12 cellular contexts compared by ENCODE assay signal in the genomic region with DNA sequence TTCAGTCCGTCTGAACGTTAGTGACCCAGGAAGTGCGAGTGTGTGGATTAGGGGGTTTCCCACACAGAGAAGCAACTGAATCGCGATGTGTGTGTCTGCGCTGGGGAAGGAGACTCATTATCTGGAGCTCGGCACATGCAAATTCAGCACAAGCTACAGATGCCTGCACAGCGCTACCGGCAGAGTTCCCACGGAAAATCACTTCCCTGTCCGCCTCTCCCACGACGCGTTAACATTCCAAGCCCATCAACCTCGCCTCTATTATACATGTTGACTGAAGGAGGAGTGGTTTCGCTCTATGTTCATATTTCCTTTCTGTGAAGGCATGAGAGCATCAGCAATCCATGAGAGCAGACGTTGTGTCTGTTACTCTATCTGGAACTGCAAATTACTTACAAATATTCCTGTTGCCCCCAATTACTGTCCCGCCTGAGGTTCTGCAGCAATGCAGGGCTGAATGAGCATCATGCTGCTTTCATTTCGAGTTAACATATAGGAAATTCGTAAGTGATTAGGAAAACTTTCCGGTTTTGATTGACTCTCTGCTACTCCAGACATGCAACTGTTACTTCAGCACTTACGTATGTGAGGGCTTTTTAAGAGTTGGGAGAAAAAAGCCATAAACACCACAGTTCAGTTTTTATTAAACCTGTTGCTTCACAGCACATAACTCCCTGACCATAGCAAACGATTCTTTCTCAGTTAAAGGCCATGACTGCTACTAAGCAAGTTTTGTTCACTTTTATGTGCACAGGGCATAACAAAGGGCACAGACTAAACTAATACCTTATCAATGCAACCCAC. TPM values are rescaled to one million over a fixed set of nuclear protein-coding genes. Genes with fewer than 3 reads are reported as not detected.
DNase-seq lines count a peak whose midpoint lies in the region; ATAC-seq, FAIRE-seq and TF ChIP-seq lines count a peak whose summit lies in the region.
"Had no signal": no experiment of that assay in that cellular context is flagged by ENCODE, and none has a peak within 500 bp of the region (broad histone marks: within the 10 kb centered on the region; RNA-seq: fewer than 3 reads in every experiment).

No MANE protein-coding gene starts in this region.

- peaks cover 12% of the 10 kb centered on the region for H3K4me1 Mint-ChIP-seq in mesothelial cell of epicardium
- H3K4me1 Mint-ChIP-seq in stimulated activated effector memory CD8-positive, alpha-beta T cell treated with anti-CD3 and anti-CD28 coated beads, Interleukin-12 subunit alpha, Interleukin-12 subunit beta, amount 100 ng/mL, for 72 hours = no peaks in the 10 kb centered on the region
- H3K4me1 Mint-ChIP-seq: activated CD4-positive, alpha-beta T cell treated with anti-CD3 and anti-CD28 coated beads, Interleukin-2, amount 10 ng/mL, durations not matched to agents 24 days and 14 days had no signal

- no peak for TF ChIP-seq RAD21 in H1 (IDR thresholded peaks at IDR 0.05 in 1 of 2, conservative IDR thresholded peaks at IDR 0.05 in 1 of 2; ENCODE audit: low read depth in 2 of 2, low read length in 2 of 2)

- 81% methylated on average over 23 of the region's 23 CpGs; no CpG with 5 or more reads in 1 of the 2 experiments for WGBS in H1 (ENCODE audit: extremely low coverage in 1 of 2, insufficient coverage in 1 of 2, insufficient read length in 1 of 2, insufficient replicate concordance in 2 of 2, low coverage in 1 of 2, low lambda C conversion rate in 2 of 2, missing lambda C conversion rate in 1 of 2), 2 experiments
- WGBS in upper lobe of left lung, 2 donors = 47 to 52% methylated on average over 23 of the region's 23 CpGs
- 57 to 73% (median 63%) methylated on average over 23 of the region's 23 CpGs for WGBS in spleen, 5 donors

- no peaks in the 10 kb centered on the region for H3K23me2 ChIP-seq in H1 (ENCODE audit: low read depth, low read length)

- no peak overlapping the region for H2BK120ac ChIP-seq in H1 (replicated peaks; ENCODE audit: low read depth, low read length)

- H3K27me3 Mint-ChIP-seq in mesothelial cell of epicardium (ENCODE audit: low read depth) = no peaks in the 10 kb centered on the region
- H3K27me3 Mint-ChIP-seq: activated CD4-positive, alpha-beta T cell treated with anti-CD3 and anti-CD28 coated beads, Interleukin-2, amount 10 ng/mL, durations not matched to agents 24 days and 14 days had no signal

- H3K9me3 Mint-ChIP-seq in mesothelial cell of epicardium = no peaks in the 10 kb centered on the region
- H3K9me3 Mint-ChIP-seq in stimulated activated effector memory CD8-positive, alpha-beta T cell treated with anti-CD3 and anti-CD28 coated beads, Interleukin-12 subunit alpha, Interleukin-12 subunit beta, amount 100 ng/mL, for 72 hours = peaks cover 6% of the 10 kb centered on the region
- H3K9me3 Mint-ChIP-seq: activated CD4-positive, alpha-beta T cell treated with anti-CD3 and anti-CD28 coated beads, Interleukin-2, amount 10 ng/mL, durations not matched to agents 24 days and 14 days had no signal

- no peak overlapping the region for H3K9ac ChIP-seq in H1 (replicated peaks in 1 of 4; ENCODE audit: extremely low read depth in 1 of 4, low read depth in 3 of 4, low read length in 3 of 4)

- H3K27me3 ChIP-seq in H1 (replicated peaks in 1 of 4; ENCODE audit: control insufficient read depth in 3 of 4, extremely low read depth in 1 of 4, insufficient read depth in 3 of 4, low read length in 3 of 4) = no peaks in the 10 kb centered on the region
- H3K27me3 ChIP-seq in upper lobe of left lung = no peaks in the 10 kb centered on the region
- H3K27me3 ChIP-seq in spleen (replicated peaks in 1 of 7) = no peaks in the 10 kb centered on the region

- no peaks in the 10 kb centered on the region for H3K36me3 Mint-ChIP-seq in mesothelial cell of epicardium
- no peaks in the 10 kb centered on the region for H3K36me3 Mint-ChIP-seq in stimulated activated effector memory CD8-positive, alpha-beta T cell treated with anti-CD3 and anti-CD28 coated beads, Interleukin-12 subunit alpha, Interleukin-12 subunit beta, amount 100 ng/mL, for 72 hours

- TF ChIP-seq EP300 in H1 (IDR thresholded peaks at IDR 0.05; ENCODE audit: borderline replicate concordance in 1 of 2, low read depth in 2 of 2, low read length in 2 of 2) (no peak), upper lobe of left lung (IDR thresholded peaks at IDR 0.05) (no peak)

- no peaks in the 10 kb centered on the region for H3K79me2 ChIP-seq in H1 (ENCODE audit: control insufficient read depth in 1 of 2, insufficient read depth in 2 of 2, low read length in 2 of 2)

- H3K14ac ChIP-seq in H1 (ENCODE audit: insufficient read length) = no peak overlapping the region

- no peak overlapping the region for H3K4me2 ChIP-seq in H1 (ENCODE audit: insufficient read depth in 1 of 2, low read depth in 2 of 2, low read length in 2 of 2)

- intact Hi-C loops in spleen (cut with DNase I; ENCODE audit: low total_unique reads) = no loop called here

- no peak overlapping the region for H4K91ac ChIP-seq in H1 (replicated peaks; ENCODE audit: insufficient read length, low read length)

- no peak overlapping the region for H2AK5ac ChIP-seq in H1 (ENCODE audit: low read depth, low read length)

- no peak for FAIRE-seq in H1 (lab: Jason Lieb, UNC)

- 0 out of 2 replicates have a peak overlapping the region, but pooled peaks have one; percentile 17 for H2BK12ac ChIP-seq in H1 (ENCODE audit: low read depth, low read length)

- H2AFZ ChIP-seq in H1 (ENCODE audit: low read length) = no peak overlapping the region

- peak; percentile 48 to 73 for ATAC-seq in upper lobe of left lung (ENCODE audit: low FRiP score in 2 of 2)
- no peak for ATAC-seq in stimulated activated effector memory CD8-positive, alpha-beta T cell treated with anti-CD3 and anti-CD28 coated beads, Interleukin-12 subunit alpha, Interleukin-12 subunit beta, amount 100 ng/mL, for 72 hours

- no peak overlapping the region for H3K18ac ChIP-seq in H1 (ENCODE audit: extremely low read depth, low read length)

- H3K56ac ChIP-seq in H1 (replicated peaks; ENCODE audit: insufficient read length, low read depth, low read length) = no peak overlapping the region

- no peak overlapping the region for H3K23ac ChIP-seq in H1 (ENCODE audit: insufficient read length)

- no peaks in the 10 kb centered on the region for H3K9me3 ChIP-seq in H1 (ENCODE audit: insufficient read depth in 2 of 2, low read depth in 1 of 2, low read length in 1 of 2)
- H3K9me3 ChIP-seq in upper lobe of left lung = no peaks in the 10 kb centered on the region
- no peaks in the 10 kb centered on the region for H3K9me3 ChIP-seq in spleen
- H3K9me3 ChIP-seq: prostate gland had no signal

- H2BK5ac ChIP-seq in H1 (ENCODE audit: low read depth, low read length) = no peak overlapping the region

- no peak overlapping the region for H3K4ac ChIP-seq in H1 (replicated peaks; ENCODE audit: insufficient read length, low read depth, low read length)

- peak; percentile 3 for DNase-seq in DMS153 (lab: John Stamatoyannopoulos, UW)
- no peak for DNase-seq in DMS153 treated with DMSO at 0.1 percent for 48 hours (lab: John Stamatoyannopoulos, UW; ENCODE audit: unreplicated experiment)
- no peak for DNase-seq in H1 (ENCODE audit: low read depth in 1 of 2, low spot score in 2 of 2)
- no peak for DNase-seq in mesothelial cell of epicardium (ENCODE audit: low spot score in 2 of 2, unreplicated experiment in 2 of 2)
- DNase-seq in upper lobe of left lung = no peak
- no peak for DNase-seq in stimulated activated effector memory CD8-positive, alpha-beta T cell treated with anti-CD3 and anti-CD28 coated beads, Interleukin-12 subunit alpha, Interleukin-12 subunit beta, amount 100 ng/mL, for 72 hours (ENCODE audit: low spot score in 2 of 2)
- DNase-seq in NCI-H2081 (lab: John Stamatoyannopoulos, UW) = no peak
- no peak for DNase-seq in spleen
- DNase-seq: activated CD4-positive, alpha-beta T cell treated with anti-CD3 and anti-CD28 coated beads, Interleukin-2, amount 10 ng/mL, durations not matched to agents 24 days and 14 days; hypothalamus had no signal

- no peak overlapping the region for H4K8ac ChIP-seq in H1 (ENCODE audit: extremely low read depth, insufficient read depth, low read length)

- H3K79me1 ChIP-seq in H1 (ENCODE audit: low read depth, low read length) = no peaks in the 10 kb centered on the region

- no peak overlapping the region for H2BK20ac ChIP-seq in H1 (ENCODE audit: low read length)

- H3K27ac Mint-ChIP-seq in mesothelial cell of epicardium = no peak overlapping the region
- no peak overlapping the region for H3K27ac Mint-ChIP-seq in stimulated activated effector memory CD8-positive, alpha-beta T cell treated with anti-CD3 and anti-CD28 coated beads, Interleukin-12 subunit alpha, Interleukin-12 subunit beta, amount 100 ng/mL, for 72 hours
- H3K27ac Mint-ChIP-seq: activated CD4-positive, alpha-beta T cell treated with anti-CD3 and anti-CD28 coated beads, Interleukin-2, amount 10 ng/mL, durations not matched to agents 24 days and 14 days had no signal

- H3K4me1 ChIP-seq in H1 (replicated peaks in 1 of 4; ENCODE audit: control insufficient read depth in 3 of 4, insufficient read depth in 4 of 4, low read length in 3 of 4) (no peaks in the 10 kb centered on the region), upper lobe of left lung (no peaks in the 10 kb centered on the region), spleen (no peaks in the 10 kb centered on the region)
- H3K4me1 ChIP-seq: prostate gland had no signal

- POLR2A ChIA-PET in H1 (lab: Charles Lee; ENCODE audit: partially characterized antibody) = no interaction called here

- TF ChIP-seq POLR2A in H1 (IDR thresholded peaks at IDR 0.05; ENCODE audit: control extremely low read depth in 1 of 2, low read depth in 2 of 2, low read length in 2 of 2) = no peak
- TF ChIP-seq POLR2A in upper lobe of left lung (IDR thresholded peaks at IDR 0.05) = no peak
- no peak for TF ChIP-seq POLR2A in spleen (IDR thresholded peaks at IDR 0.05)

- H3K36me3 ChIP-seq in H1 (ENCODE audit: control insufficient read depth in 2 of 4, insufficient read depth in 4 of 4, low read length in 3 of 4) (no peaks in the 10 kb centered on the region), upper lobe of left lung (no peaks in the 10 kb centered on the region), spleen (no peaks in the 10 kb centered on the region)
- H3K36me3 ChIP-seq: prostate gland had no signal

- CTCF ChIA-PET in H1 (lab: Charles Lee; ENCODE audit: partially characterized antibody) = interaction anchor here (1.6 to 1.8 kb wide), 2 partner anchors 17 to 272 kb away, joined by 5 to 7 read pairs; no protein-coding TSS in a partner anchor

- H3K27ac ChIP-seq in H1 (ENCODE audit: low read depth, low read length) = no peak overlapping the region
- H3K27ac ChIP-seq in upper lobe of left lung = no peak overlapping the region
- no peak overlapping the region for H3K27ac ChIP-seq in spleen
- H3K27ac ChIP-seq: 22Rv1, prostate gland had no signal

- H4K20me1 ChIP-seq in H1 (replicated peaks in 1 of 2; ENCODE audit: control insufficient read depth in 1 of 2, insufficient read depth in 2 of 2, low read length in 2 of 2) = no peaks in the 10 kb centered on the region

- no peak overlapping the region for H3K4me3 ChIP-seq in H1 (ENCODE audit: extremely low read depth in 1 of 4, insufficient read depth in 2 of 4, low read depth in 3 of 4, low read length in 4 of 4)
- peak overlapping the region in 2 of 4 donors; percentile 30 to 34 for H3K4me3 ChIP-seq in upper lobe of left lung
- peak overlapping the region in 2 of 8 donors; percentile 15 to 23 for H3K4me3 ChIP-seq in spleen
- H3K4me3 ChIP-seq: prostate gland had no signal

- no peak overlapping the region for H2BK15ac ChIP-seq in H1 (ENCODE audit: low read length)

- TF ChIP-seq CTCF in H1 (IDR thresholded peaks at IDR 0.05; ENCODE audit: control extremely low read depth in 1 of 3, insufficient read depth in 1 of 3, low read depth in 1 of 3, low read length in 3 of 3) (no peak), mesothelial cell of epicardium (IDR thresholded peaks at IDR 0.05; ENCODE audit: unreplicated experiment) (no peak), upper lobe of left lung (IDR thresholded peaks at IDR 0.05) (no peak), spleen (IDR thresholded peaks at IDR 0.05 in 8 of 11, conservative IDR thresholded peaks at IDR 0.05 in 3 of 11) (no peak)

- no peak overlapping the region for H4K5ac ChIP-seq in H1 (ENCODE audit: insufficient read length, low read depth, low read length)

- peak overlapping the region; percentile 48 for H3K4me3 Mint-ChIP-seq in mesothelial cell of epicardium
- no peak overlapping the region for H3K4me3 Mint-ChIP-seq in stimulated activated effector memory CD8-positive, alpha-beta T cell treated with anti-CD3 and anti-CD28 coated beads, Interleukin-12 subunit alpha, Interleukin-12 subunit beta, amount 100 ng/mL, for 72 hours
- H3K4me3 Mint-ChIP-seq: activated CD4-positive, alpha-beta T cell treated with anti-CD3 and anti-CD28 coated beads, Interleukin-2, amount 10 ng/mL, durations not matched to agents 24 days and 14 days had no signal

RNA-seq across cellular contexts. Expression of a gene that starts 15.0 kb away (rescaled TPM):
- 0.45 and 0.50 TPM in 2 replicates for total RNA-seq in H1 (2021; fragmentation: NEBNext Ultra II Directional; extraction: Animal tissue kit (Norgen Biotek cat#: 25700))
- polyA plus RNA-seq in H1 (2011; rRNA removed) = 1.0 and 1.7 TPM in 2 replicates
- 1.1 TPM for polyA plus RNA-seq in H1 (2011; cell fraction: cytosol; rRNA removed)
- polyA plus RNA-seq in H1 (2011; cell fraction: nucleus; rRNA removed) = 2.4 TPM
- 0.46 to 0.94 TPM (median 0.46 TPM) in 3 of 4 replicates, not detected in the other for polyA plus RNA-seq in H1 (2012, experiment 1 of 2)
- polyA plus RNA-seq in H1 (2012, experiment 2 of 2) = not detected
- polyA plus RNA-seq in H1 (2013, experiment 1 of 2) = 0.73 TPM
- 0.64 TPM for polyA plus RNA-seq in H1 (2013, experiment 2 of 2)
- 4.6 and 5.9 TPM in 2 replicates for polyA minus RNA-seq in H1 (2011; rRNA and poly(A)+ RNA removed)
- 2.1 TPM for polyA minus RNA-seq in H1 (2011; cell fraction: cytosol; rRNA and poly(A)+ RNA removed)
- polyA minus RNA-seq in H1 (2011; cell fraction: nucleus; rRNA and poly(A)+ RNA removed) = 4.1 TPM
- total RNA-seq in mesothelial cell of epicardium = 0.40 to 0.80 TPM (median 0.75 TPM) in 3 replicates
- not detected for total RNA-seq in upper lobe of left lung
- total RNA-seq in spleen = not detected
- not detected for polyA plus RNA-seq in spleen
- total RNA-seq: activated CD4-positive, alpha-beta T cell treated with anti-CD3 and anti-CD28 coated beads, Interleukin-2, amount 10 ng/mL, durations not matched to agents 24 days and 14 days had no signal
